16 cellular contexts compared by ENCODE assay signal in the genomic region with DNA sequence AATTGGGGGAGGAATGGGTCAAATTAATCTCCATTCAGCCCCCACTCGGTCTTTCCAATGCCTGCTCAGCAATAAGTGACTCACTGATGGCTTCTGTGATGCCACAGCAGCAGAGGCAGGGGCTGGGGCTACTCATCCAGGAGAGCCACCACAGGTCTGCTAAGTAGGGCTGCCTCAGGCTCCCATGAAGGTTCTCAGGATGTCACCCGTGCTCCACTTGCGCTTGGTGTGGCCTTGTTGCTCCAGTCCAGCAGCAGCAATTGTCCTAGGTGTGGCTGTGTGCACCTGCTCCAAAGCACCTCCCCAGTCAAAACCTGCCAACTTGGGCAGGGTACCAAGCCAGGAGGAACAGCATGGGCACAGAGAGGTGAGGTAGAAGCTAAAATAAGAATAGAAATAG. TPM values are rescaled to one million over a fixed set of nuclear protein-coding genes. Genes with fewer than 3 reads are reported as not detected.
A peak's percentile ranks its signal among the peaks of the same experiment; 100 is the strongest.
DNase-seq lines count a peak whose midpoint lies in the region; ATAC-seq and TF ChIP-seq lines count a peak whose summit lies in the region.
"Had no signal": no experiment of that assay in that cellular context is flagged by ENCODE, and none has a peak within 500 bp of the region (broad histone marks: within the 10 kb centered on the region; RNA-seq: fewer than 3 reads in every experiment).

No MANE protein-coding gene starts in this region.

- CTCF ChIA-PET in PC-3 (lab: Charles Lee): no interaction called here

- no peaks in the 10 kb centered on the region for H3K79me2 ChIP-seq in PC-3 (ENCODE audit: low read length)

- H3K9me3 ChIP-seq in esophagus (ENCODE audit: control insufficient read depth in 2 of 2, insufficient read depth in 1 of 2, low read depth in 1 of 2, low read length in 1 of 2) (no peaks in the 10 kb centered on the region), mucosa of descending colon (no peaks in the 10 kb centered on the region), suprapubic skin (no peaks in the 10 kb centered on the region), PC-3 (ENCODE audit: low read length) (no peaks in the 10 kb centered on the region)
- H3K9me3 ChIP-seq: BE2C, Caco-2, HAP-1 had no signal

- no peaks in the 10 kb centered on the region for H3K27me3 ChIP-seq in esophagus (ENCODE audit: control insufficient read depth in 1 of 2, insufficient read depth in 2 of 2, low read length in 2 of 2)
- H3K27me3 ChIP-seq in suprapubic skin: no peaks in the 10 kb centered on the region
- no peaks in the 10 kb centered on the region for H3K27me3 ChIP-seq in PC-3 (ENCODE audit: low read length)
- H3K27me3 ChIP-seq: BE2C had no signal

- no TSS peak for BruUV-seq in PC-3 (replicated peaks; lab: Mats Ljungman, UMichigan)

- H3F3A ChIP-seq in PC-3 (ENCODE audit: low read length, unreplicated experiment): no peaks in the 10 kb centered on the region

- H2AFZ ChIP-seq in PC-3 (ENCODE audit: low read length): no peak overlapping the region

- H3K27ac ChIP-seq in esophagus (ENCODE audit: low read depth in 2 of 2, low read length in 1 of 2) (peak overlapping the region; percentile 21 to 62), suprapubic skin (peak overlapping the region; percentile 88), PC-3 (ENCODE audit: low read length) (no peak overlapping the region)
- H3K27ac ChIP-seq: HL-60 had no signal

- H4K20me1 ChIP-seq in PC-3 (ENCODE audit: low read length): no peaks in the 10 kb centered on the region

- H3K27me3 Mint-ChIP-seq in stimulated activated naive CD8-positive, alpha-beta T cell treated with anti-CD3 and anti-CD28 coated beads, Interleukin-15, amount 100 ng/mL, for 72 hours: no peaks in the 10 kb centered on the region

- H3K9me2 ChIP-seq in PC-3 (replicated peaks; ENCODE audit: low read length): no peaks in the 10 kb centered on the region

- H3K4me3 Mint-ChIP-seq in stimulated activated naive CD8-positive, alpha-beta T cell treated with anti-CD3 and anti-CD28 coated beads, Interleukin-15, amount 100 ng/mL, for 72 hours: no peak overlapping the region
- H3K4me3 Mint-ChIP-seq: CD8-positive, alpha-beta memory T cell had no signal

- 74 to 77% methylated on average over 3 of the region's 3 CpGs for WGBS in esophagus, 2 donors
- WGBS in suprapubic skin: 60% methylated on average over 1 of the region's 3 CpGs

- peaks cover 28% of the 10 kb centered on the region for H3K4me1 Mint-ChIP-seq in stimulated activated naive CD8-positive, alpha-beta T cell treated with anti-CD3 and anti-CD28 coated beads, Interleukin-15, amount 100 ng/mL, for 72 hours

- peaks cover 0 to 2% of the 10 kb centered on the region in 2 donors for H3K36me3 ChIP-seq in esophagus (ENCODE audit: control insufficient read depth in 2 of 2, insufficient read depth in 2 of 2, low read length in 1 of 2)
- no peaks in the 10 kb centered on the region for H3K36me3 ChIP-seq in mucosa of descending colon (ENCODE audit: low read depth)
- H3K36me3 ChIP-seq in suprapubic skin: peaks cover 14% of the 10 kb centered on the region
- H3K36me3 ChIP-seq in PC-3 (ENCODE audit: low read depth, low read length): no peaks in the 10 kb centered on the region
- H3K36me3 ChIP-seq: BE2C, HAP-1 had no signal

- no peak overlapping the region for H3K4me2 ChIP-seq in PC-3 (ENCODE audit: low read length)

- DNase-seq in stimulated activated naive CD8-positive, alpha-beta T cell treated with anti-CD3 and anti-CD28 coated beads, Interleukin-15, Interleukin-2, amounts not matched to agents 100 U/mL and 50 U/mL, for 24 hours: no peak
- no peak for DNase-seq in stimulated activated naive CD8-positive, alpha-beta T cell treated with anti-CD3 and anti-CD28 coated beads, Interleukin-15, amount 100 ng/mL, for 72 hours
- no peak for DNase-seq in mucosa of descending colon
- no peak for DNase-seq in suprapubic skin (ENCODE audit: low spot score in 2 of 2)
- no peak for DNase-seq in NCI-H146 (lab: John Stamatoyannopoulos, UW)
- DNase-seq in PC-3: no peak
- no peak for DNase-seq in AG08395 (ENCODE audit: low spot score)
- DNase-seq: BE2C, Caco-2, DND-41, GDM1 had no signal

- no peak for TF ChIP-seq POLR2A in suprapubic skin (IDR thresholded peaks at IDR 0.05)

- no peak for TF ChIP-seq CTCF in mucosa of descending colon (IDR thresholded peaks at IDR 0.05)
- no peak for TF ChIP-seq CTCF in suprapubic skin (IDR thresholded peaks at IDR 0.05)
- no peak for TF ChIP-seq CTCF in PC-3 (conservative IDR thresholded peaks at IDR 0.05; ENCODE audit: low read depth, low read length)

- H3K9ac ChIP-seq in PC-3 (ENCODE audit: low read length): no peak overlapping the region

- intact Hi-C loops in mucosa of descending colon (cut with DNase I, micrococcal nuclease): no loop called here
- intact Hi-C loops in PC-3 (cut with micrococcal nuclease): no loop called here

- H3K27ac Mint-ChIP-seq in stimulated activated naive CD8-positive, alpha-beta T cell treated with anti-CD3 and anti-CD28 coated beads, Interleukin-15, amount 100 ng/mL, for 72 hours: peak overlapping the region in 1 of 2 donors; percentile 43

- no peaks in the 10 kb centered on the region for H3K9me3 Mint-ChIP-seq in stimulated activated naive CD8-positive, alpha-beta T cell treated with anti-CD3 and anti-CD28 coated beads, Interleukin-15, amount 100 ng/mL, for 72 hours
- H3K9me3 Mint-ChIP-seq: CD8-positive, alpha-beta memory T cell had no signal

- TF ChIP-seq EP300 in suprapubic skin (IDR thresholded peaks at IDR 0.05): no peak

- POLR2A ChIA-PET in PC-3 (lab: Charles Lee; ENCODE audit: unreplicated experiment): interaction anchor here (0.5 to 0.6 kb wide), 2 partner anchors 19 to 56 kb away, joined by 6 read pairs; a partner anchor contains a TSS

- ATAC-seq in stimulated activated naive CD8-positive, alpha-beta T cell treated with anti-CD3 and anti-CD28 coated beads, Interleukin-15, Interleukin-2, amounts not matched to agents 100 U/mL and 50 U/mL, for 24 hours: peak; percentile 37
- no peak for ATAC-seq in stimulated activated naive CD8-positive, alpha-beta T cell treated with anti-CD3 and anti-CD28 coated beads, Interleukin-15, amount 100 ng/mL, for 72 hours
- ATAC-seq in mucosa of descending colon: peak; percentile 4
- no peak for ATAC-seq in PC-3

- H3K4me1 ChIP-seq in esophagus (ENCODE audit: control insufficient read depth in 2 of 2, insufficient read depth in 2 of 2, low read length in 1 of 2) (peaks cover 0 to 25% of the 10 kb centered on the region in 2 donors), mucosa of descending colon (ENCODE audit: low read depth) (peaks cover 25% of the 10 kb centered on the region), suprapubic skin (peaks cover 50% of the 10 kb centered on the region), PC-3 (ENCODE audit: insufficient read depth, low read length) (peaks cover 28% of the 10 kb centered on the region)
- H3K4me1 ChIP-seq: BE2C, HAP-1 had no signal

- H3K4me3 ChIP-seq in esophagus (ENCODE audit: low read depth in 1 of 2, low read length in 2 of 2): no peak overlapping the region
- no peak overlapping the region for H3K4me3 ChIP-seq in mucosa of descending colon
- no peak overlapping the region for H3K4me3 ChIP-seq in suprapubic skin
- H3K4me3 ChIP-seq in PC-3 (ENCODE audit: low read length): no peak overlapping the region
- H3K4me3 ChIP-seq: HAP-1 had no signal

RNA-seq across cellular contexts. Expression of a gene that starts 0.6 kb away (rescaled TPM):
- 10 to 100 TPM; 17.2 to 21.9 TPM for polyA plus RNA-seq in esophagus
- total RNA-seq in mucosa of descending colon: under 1 TPM in 1 of 3 donors, not detected in 2; 0.32 TPM
- total RNA-seq in suprapubic skin: 100 to 1,000 TPM in 3 of 4 donors, 10 to 100 TPM in 1; 80.0 to 376 (median 338) TPM
- total RNA-seq in PC-3 (2014; rRNA removed): 0.22 TPM in 1 of 2 replicates, not detected in the other
- total RNA-seq: CD8-positive, alpha-beta memory T cell; H1 had no signal
- polyA plus RNA-seq: CD8-positive, alpha-beta memory T cell had no signal

RNA-seq across cellular contexts. Expression of a gene that starts 1.0 kb away (rescaled TPM):
- polyA plus RNA-seq in esophagus: under 1 TPM; 0.49 to 0.88 TPM
- total RNA-seq in mucosa of descending colon (1 to 10 TPM in 1 of 3 donors, under 1 TPM in 2; 0.48 to 1.4 (median 0.57) TPM), suprapubic skin (1 to 10 TPM; 1.6 to 4.6 (median 4.5) TPM), PC-3 (2014; rRNA removed) (not detected in 2 replicates)
- total RNA-seq: Caco-2; CD8-positive, alpha-beta memory T cell; H1 had no signal

RNA-seq across cellular contexts. Expression of a gene that starts 6.9 kb away (rescaled TPM):
- 10 to 100 TPM; 46.5 to 73.3 TPM for polyA plus RNA-seq in esophagus
- total RNA-seq in mucosa of descending colon: 100 to 1,000 TPM in 1 of 3 donors, 10 to 100 TPM in 2; 56.1 to 152 (median 99.5) TPM
- 10 to 100 TPM; 66.8 to 84.2 (median 68.3) TPM for total RNA-seq in suprapubic skin
- 65.5 and 71.6 TPM in 2 replicates for total RNA-seq in PC-3 (2014; rRNA removed)

RNA-seq across cellular contexts. Expression of a gene that starts 7.0 kb away (rescaled TPM):
- 1 to 10 TPM in 1 of 2 donors, under 1 TPM in 1; 0.67 to 1.3 TPM for polyA plus RNA-seq in esophagus
- total RNA-seq in mucosa of descending colon (1 to 10 TPM in 1 of 3 donors, under 1 TPM in 1, not detected in 1; 0.90 to 6.1 TPM), suprapubic skin (10 to 100 TPM in 1 of 4 donors, 1 to 10 TPM in 1, not detected in 2; 5.5 to 30.8 TPM), PC-3 (2014; rRNA removed) (not detected in 2 replicates)
- total RNA-seq: Caco-2; CD8-positive, alpha-beta memory T cell; H1 had no signal
- polyA plus RNA-seq: CD8-positive, alpha-beta memory T cell had no signal

RNA-seq across cellular contexts. Expression of a gene that starts 14.2 kb away (rescaled TPM):
- 100 to 1,000 TPM; 258 to 412 TPM for polyA plus RNA-seq in esophagus
- total RNA-seq in mucosa of descending colon (100 to 1,000 TPM; 269 to 555 (median 441) TPM), suprapubic skin (100 to 1,000 TPM; 239 to 420 (median 333) TPM), PC-3 (2014; rRNA removed) (708 and 743 TPM in 2 replicates)

Comparison
In these comparisons a context has a peak if more than half of its experiments do, and no peak if none do; other contexts are left out.
1. ATAC-seq: peak in stimulated activated naive CD8-positive, alpha-beta T cell treated with anti-CD3 and anti-CD28 coated beads, Interleukin-15, Interleukin-2, amounts not matched to agents 100 U/mL and 50 U/mL, for 24 hours (single experiment) and mucosa of descending colon (single experiment); none in stimulated activated naive CD8-positive, alpha-beta T cell treated with anti-CD3 and anti-CD28 coated beads, Interleukin-15, amount 100 ng/mL, for 72 hours (single experiment) and PC-3 (single experiment).
2. RNA of a gene that starts 0.6 kb away (total RNA-seq): 80.0 to 376 TPM in suprapubic skin; 0.22 TPM in PC-3 and 0.32 TPM in mucosa of descending colon; every median in the first group is over 10 times any median in the second.